Comparison of ENCODE assay signal across 10 cellular contexts in genomic region chr2:3650140-3650944, GRCh38. TPM values are rescaled to one million over a fixed set of nuclear protein-coding genes. Genes with fewer than 3 reads are reported as not detected.
DNase-seq lines count a peak whose midpoint lies in the region; ATAC-seq, FAIRE-seq and TF ChIP-seq lines count a peak whose summit lies in the region.
"Had no signal": no experiment of that assay in that cellular context is flagged by ENCODE, and none has a peak within 500 bp of the region (broad histone marks: within the 10 kb centered on the region; RNA-seq: fewer than 3 reads in every experiment).

No MANE protein-coding gene starts in this region.

- in situ Hi-C loops in K562 (cut with MboI) = loop anchor here (10.0 to 25.0 kb wide), 3 partner anchors 156 to 1538 kb away; no protein-coding TSS in a partner anchor

- TF ChIP-seq CTCF in Calu3 (IDR thresholded peaks at IDR 0.05; ENCODE audit: unreplicated experiment) (no peak), K562 (IDR thresholded peaks at IDR 0.05 in 2 of 3, conservative IDR thresholded peaks at IDR 0.05 in 1 of 3; ENCODE audit: insufficient read depth in 2 of 3, low read depth in 1 of 3, low read length in 3 of 3) (no peak), neural crest cell (conservative IDR thresholded peaks at IDR 0.05) (no peak)

- peaks cover 49 to 92% of the 10 kb centered on the region in 2 experiments for H3K27me3 ChIP-seq in K562 (ENCODE audit: control insufficient read depth in 2 of 2, insufficient read depth in 2 of 2, low read length in 2 of 2)

- intact Hi-C loops in Calu3 (cut with micrococcal nuclease; ENCODE audit: unreplicated experiment) (loop anchor here (5.0 kb wide), 1 partner anchor 73 kb away; the partner anchor contains the start of gene RPS7), K562 (cut with micrococcal nuclease) (loop anchor here (2.0 to 5.0 kb wide), 5 partner anchors 56 to 228 kb away; partner anchors contain the start of genes COLEC11 and RPS7)

- peaks cover 66% of the 10 kb centered on the region for H3K27me3 Mint-ChIP-seq in Calu3 (ENCODE audit: unreplicated experiment)
- peaks cover 3% of the 10 kb centered on the region for H3K27me3 Mint-ChIP-seq in IgD-negative memory B cell
- H3K27me3 Mint-ChIP-seq in neural crest cell (ENCODE audit: low read depth) = peaks cover 3% of the 10 kb centered on the region

- no peak overlapping the region for H2AFZ ChIP-seq in K562 (ENCODE audit: low read depth, low read length)

- CTCF ChIA-PET in Calu3 (lab: Charles Lee) = interaction anchor here (0.6 kb wide), 1 partner anchor 131 kb away, joined by 4 read pairs; no protein-coding TSS in a partner anchor
- CTCF ChIA-PET in K562 (lab: Yijun Ruan, JAX; ENCODE audit: low intra/inter-chr PET ratio) = interaction anchor here (0.7 to 1.1 kb wide), 2 partner anchors 28 to 188 kb away, joined by 3 read pairs; no protein-coding TSS in a partner anchor

- H3K27ac Mint-ChIP-seq in Calu3 (ENCODE audit: unreplicated experiment) (no peak overlapping the region), IgD-negative memory B cell (peak overlapping the region in 2 of 3 donors; percentile 88 to 96), neural crest cell (ENCODE audit: unreplicated experiment) (no peak overlapping the region)

- no peak for FAIRE-seq in K562 (lab: Jason Lieb, UNC)

- H3K9me3 ChIP-seq in K562 (replicated peaks; ENCODE audit: control insufficient read depth, insufficient read depth, low read depth, low read length) = no peaks in the 10 kb centered on the region
- H3K9me3 ChIP-seq: psoas muscle had no signal

- no peak for TF ChIP-seq RAD21 in K562 (CRISPR knock-in tag; conservative IDR thresholded peaks at IDR 0.05 in 1 of 2, IDR thresholded peaks at IDR 0.05 in 1 of 2)

- peaks cover 15% of the 10 kb centered on the region for H3K4me1 Mint-ChIP-seq in Calu3 (ENCODE audit: low read depth, unreplicated experiment)
- peaks cover 10 to 13% (median 12%) of the 10 kb centered on the region in 3 donors for H3K4me1 Mint-ChIP-seq in IgD-negative memory B cell
- peaks cover 30% of the 10 kb centered on the region for H3K4me1 Mint-ChIP-seq in neural crest cell

- no TSS peak for BruUV-seq in Calu3 (replicated peaks; lab: Mats Ljungman, UMichigan)
- BruUV-seq in K562 (replicated peaks; lab: Mats Ljungman, UMichigan) = no TSS peak

- no peak for DNase-seq in Calu3
- DNase-seq in K562 (ENCODE audit: extremely low read depth in 1 of 4, low spot score in 3 of 4) = no peak
- no peak for DNase-seq in neural crest cell (ENCODE audit: low read depth, low spot score)
- DNase-seq in UCSD-AML1 (lab: John Stamatoyannopoulos, UW; ENCODE audit: unreplicated experiment) = no peak
- no peak for DNase-seq in stimulated activated CD4-positive, alpha-beta T cell treated with anti-CD3 and anti-CD28 coated beads, Interleukin-2, amount 100 ng/mL, for 24 hours
- DNase-seq: GF-D8 had no signal

- H3K9me3 Mint-ChIP-seq in Calu3 (ENCODE audit: low read depth, unreplicated experiment) (no peaks in the 10 kb centered on the region), IgD-negative memory B cell (no peaks in the 10 kb centered on the region), neural crest cell (no peaks in the 10 kb centered on the region)

- peak; percentile 10 for ATAC-seq in K562
- no peak for ATAC-seq in HG03521 (IDR thresholded peaks at IDR 0.05; ENCODE audit: unreplicated experiment)
- ATAC-seq in GM18858 (IDR thresholded peaks at IDR 0.05; ENCODE audit: unreplicated experiment) = no peak

- no peak overlapping the region for H3K4me3 ChIP-seq in K562
- H3K4me3 ChIP-seq: psoas muscle had no signal

- H3K4me3 Mint-ChIP-seq in Calu3 (ENCODE audit: low read depth, unreplicated experiment) (peak overlapping the region; percentile 57), IgD-negative memory B cell (peak overlapping the region in 3 of 4 donors; percentile 79 to 97 (median 96)), neural crest cell (peak overlapping the region; percentile 72)

- H3K4me1 ChIP-seq in K562 (replicated peaks in 1 of 2; ENCODE audit: control insufficient read depth in 2 of 2, insufficient read depth in 2 of 2, low read length in 2 of 2) = peaks cover 0 to 25% of the 10 kb centered on the region in 2 experiments; a peak in 3 of 5 replicates
- H3K4me1 ChIP-seq: psoas muscle had no signal

- H3K36me3 Mint-ChIP-seq in Calu3 (ENCODE audit: insufficient read depth, unreplicated experiment) = peaks cover 11% of the 10 kb centered on the region
- peaks cover 5% of the 10 kb centered on the region for H3K36me3 Mint-ChIP-seq in IgD-negative memory B cell
- no peaks in the 10 kb centered on the region for H3K36me3 Mint-ChIP-seq in neural crest cell (ENCODE audit: low read depth)

- TF ChIP-seq POLR2A in K562 (conservative IDR thresholded peaks at IDR 0.05) = no peak

- H3K4me2 ChIP-seq in K562 (ENCODE audit: insufficient read depth, low read length) = no peak overlapping the region

- no peaks in the 10 kb centered on the region for H3K9me1 ChIP-seq in K562 (ENCODE audit: control insufficient read depth, insufficient read depth, low read length)

- no peaks in the 10 kb centered on the region for H3K79me2 ChIP-seq in K562 (ENCODE audit: control insufficient read depth, insufficient read depth, low read length)

- TF ChIP-seq EP300 in K562 (IDR thresholded peaks at IDR 0.05; ENCODE audit: low read length) = no peak

- POLR2A ChIA-PET in K562 (lab: Yijun Ruan, JAX) = no interaction called here

- 17% methylated on average over 18 of the region's 20 CpGs for WGBS in K562 (ENCODE audit: insufficient coverage, low coverage, missing lambda C conversion rate)

- H3K27ac ChIP-seq in K562 (ENCODE audit: extremely low read depth, low read depth, low read length) = no peak overlapping the region
- H3K27ac ChIP-seq: psoas muscle had no signal

- H3K36me3 ChIP-seq in K562 (ENCODE audit: control insufficient read depth, insufficient read depth, low read length) = no peaks in the 10 kb centered on the region

- peaks cover 16% of the 10 kb centered on the region for H4K20me1 ChIP-seq in K562 (replicated peaks; ENCODE audit: control insufficient read depth, insufficient read depth, low read length)

- H3K9ac ChIP-seq in K562 (ENCODE audit: insufficient read depth in 1 of 2, low read depth in 2 of 2, low read length in 2 of 2) = 0 out of 4 replicates have a peak overlapping the region, but pooled peaks of 1 of the 2 experiments have one; percentile 18

RNA-seq across cellular contexts. Expression of gene ALLC, which starts 7.7 kb away (rescaled TPM):
- total RNA-seq in Calu3 (2022) = not detected in 2 replicates
- not detected for polyA plus RNA-seq in IgD-negative memory B cell
- not detected in 2 replicates for total RNA-seq in K562 (2011; cell fraction: chromatin; rRNA removed; ENCODE audit: low replicate concordance)
- total RNA-seq in K562 (2011; cell fraction: nucleolus; rRNA removed) = not detected in 2 replicates
- not detected in 2 replicates for total RNA-seq in K562 (2011; cell fraction: nucleoplasm; rRNA removed)
- total RNA-seq in K562 (2014; rRNA removed) = not detected in 2 replicates
- not detected in 2 replicates for total RNA-seq in K562 (2014; rRNA removed; fragmentation: Illumina TruSeq; extraction: Trizol)
- total RNA-seq in K562 (2015; rRNA removed; fragmentation: Illumina TruSeq; extraction: Trizol) = not detected in 2 replicates
- total RNA-seq in K562 (2021) = not detected in 2 replicates
- polyA plus RNA-seq in K562 (2011; rRNA removed) = not detected in 2 replicates
- not detected in 2 replicates for polyA plus RNA-seq in K562 (2011; cell fraction: cytosol; rRNA removed)
- not detected in 2 replicates for polyA plus RNA-seq in K562 (2011; cell fraction: nucleus; rRNA removed)
- not detected in 2 replicates for polyA plus RNA-seq in K562 (2012)
- not detected in 2 replicates for polyA plus RNA-seq in K562 (2014; fragmentation: Illumina TruSeq; extraction: Trizol)
- not detected for polyA plus RNA-seq in K562 (2014; fragmentation: Nextera tagmentation; extraction: Ambion mirVana)
- not detected in 2 replicates for polyA plus RNA-seq in K562 (2014; rRNA removed)
- polyA minus RNA-seq in K562 (2011; rRNA and poly(A)+ RNA removed) = not detected in 2 replicates
- not detected in 2 replicates for polyA minus RNA-seq in K562 (2011; cell fraction: cytosol; rRNA and poly(A)+ RNA removed)
- not detected in 2 replicates for polyA minus RNA-seq in K562 (2011; cell fraction: nucleus; rRNA and poly(A)+ RNA removed)
- not detected in 2 replicates for total RNA-seq in neural crest cell
- total RNA-seq: psoas muscle had no signal
- polyA plus RNA-seq: psoas muscle had no signal

RNA-seq across cellular contexts. Expression of gene DCDC2C, which starts 53.0 kb away (rescaled TPM):
- total RNA-seq in Calu3 (2022) (not detected in 2 replicates), K562 (2014; rRNA removed) (not detected in 2 replicates), K562 (2014; rRNA removed; fragmentation: Illumina TruSeq; extraction: Trizol) (not detected in 2 replicates), K562 (2015; rRNA removed; fragmentation: Illumina TruSeq; extraction: Trizol) (not detected in 2 replicates), K562 (2021) (not detected in 2 replicates), neural crest cell (not detected in 2 replicates)
- polyA plus RNA-seq in IgD-negative memory B cell (not detected), K562 (2011; rRNA removed) (not detected in 2 replicates), K562 (2014; fragmentation: Illumina TruSeq; extraction: Trizol) (not detected in 2 replicates), K562 (2014; fragmentation: Nextera tagmentation; extraction: Ambion mirVana) (not detected), K562 (2014; rRNA removed) (not detected in 2 replicates)
- not detected in 2 replicates for total RNA-seq in K562 (2011; cell fraction: chromatin; rRNA removed; ENCODE audit: low replicate concordance)
- not detected in 2 replicates for total RNA-seq in K562 (2011; cell fraction: nucleolus; rRNA removed)
- total RNA-seq in K562 (2011; cell fraction: nucleoplasm; rRNA removed) = not detected in 2 replicates
- polyA plus RNA-seq in K562 (2011; cell fraction: cytosol; rRNA removed) = not detected in 2 replicates
- polyA plus RNA-seq in K562 (2011; cell fraction: nucleus; rRNA removed) = not detected in 2 replicates
- polyA plus RNA-seq in K562 (2012) = not detected in 2 replicates
- polyA minus RNA-seq in K562 (2011; rRNA and poly(A)+ RNA removed) = not detected in 2 replicates
- polyA minus RNA-seq in K562 (2011; cell fraction: cytosol; rRNA and poly(A)+ RNA removed) = not detected in 2 replicates
- polyA minus RNA-seq in K562 (2011; cell fraction: nucleus; rRNA and poly(A)+ RNA removed) = not detected in 2 replicates
- total RNA-seq: psoas muscle had no signal

RNA-seq across cellular contexts. Expression of gene COLEC11, which starts 55.4 kb away (rescaled TPM):
- total RNA-seq in Calu3 (2022) = not detected in 2 replicates
- not detected for polyA plus RNA-seq in IgD-negative memory B cell
- total RNA-seq in K562 (2011; cell fraction: chromatin; rRNA removed; ENCODE audit: low replicate concordance) = 2.0 and 3.4 TPM in 2 replicates
- total RNA-seq in K562 (2011; cell fraction: nucleolus; rRNA removed) = 3.3 and 3.7 TPM in 2 replicates
- 3.4 and 3.7 TPM in 2 replicates for total RNA-seq in K562 (2011; cell fraction: nucleoplasm; rRNA removed)
- total RNA-seq in K562 (2014; rRNA removed) = 2.9 and 5.4 TPM in 2 replicates
- 0.67 and 0.98 TPM in 2 replicates for total RNA-seq in K562 (2014; rRNA removed; fragmentation: Illumina TruSeq; extraction: Trizol)
- 2.0 and 2.6 TPM in 2 replicates for total RNA-seq in K562 (2015; rRNA removed; fragmentation: Illumina TruSeq; extraction: Trizol)
- total RNA-seq in K562 (2021) = 2.9 and 4.3 TPM in 2 replicates
- polyA plus RNA-seq in K562 (2011; rRNA removed) = 0.93 and 1.6 TPM in 2 replicates
- polyA plus RNA-seq in K562 (2011; cell fraction: cytosol; rRNA removed) = 1.6 and 4.7 TPM in 2 replicates
- polyA plus RNA-seq in K562 (2011; cell fraction: nucleus; rRNA removed) = 0.69 and 1.5 TPM in 2 replicates
- 3.8 and 6.7 TPM in 2 replicates for polyA plus RNA-seq in K562 (2012)
- polyA plus RNA-seq in K562 (2014; fragmentation: Illumina TruSeq; extraction: Trizol) = 1.8 and 3.2 TPM in 2 replicates
- under 1 TPM; 0.32 to 0.73 TPM for polyA plus RNA-seq in K562 (2014; fragmentation: Nextera tagmentation; extraction: Ambion mirVana)
- 3.3 and 4.3 TPM in 2 replicates for polyA plus RNA-seq in K562 (2014; rRNA removed)
- 0.63 and 1.2 TPM in 2 replicates for polyA minus RNA-seq in K562 (2011; rRNA and poly(A)+ RNA removed)
- polyA minus RNA-seq in K562 (2011; cell fraction: cytosol; rRNA and poly(A)+ RNA removed) = not detected in 2 replicates
- 0.54 and 0.78 TPM in 2 replicates for polyA minus RNA-seq in K562 (2011; cell fraction: nucleus; rRNA and poly(A)+ RNA removed)
- not detected in 2 replicates for total RNA-seq in neural crest cell

Comparison
In these comparisons a context has a peak if more than half of its experiments do, and no peak if none do; other contexts are left out.
1. H3K27ac Mint-ChIP-seq: peak in IgD-negative memory B cell (2 of 3); none in Calu3 (single experiment) and neural crest cell (single experiment).
2. Peak in every context shown above with its lines, with median percentiles within 50 percentile points of each other: H3K4me3 Mint-ChIP-seq.